Comparison of ENCODE assay signal across 8 cellular contexts in genomic region chr6:46652232-46652602, GRCh38.
DNase-seq lines count a peak whose midpoint lies in the region; ATAC-seq and TF ChIP-seq lines count a peak whose summit lies in the region.

No MANE protein-coding gene starts in this region.

- peaks cover 29% of the 10 kb centered on the region for H3K4me1 Mint-ChIP-seq in nephron

- no peaks in the 10 kb centered on the region for H3K9me3 Mint-ChIP-seq in nephron

- H3K4me3 Mint-ChIP-seq in nephron, result peak overlapping the region; percentile 86 to 95 (median 92)

- H3K36me3 ChIP-seq in BLaER1, result no peaks in the 10 kb centered on the region
- no peaks in the 10 kb centered on the region for H3K36me3 ChIP-seq in duodenal mucosa (ENCODE audit: control insufficient read depth in 1 of 2, insufficient read depth in 2 of 2, low read length in 2 of 2)

- peaks cover 8% of the 10 kb centered on the region; the same call in 1 of the 2 replicates for H3K9me3 ChIP-seq in BLaER1
- H3K9me3 ChIP-seq in duodenal mucosa (ENCODE audit: control insufficient read depth in 1 of 2, low read length in 2 of 2), result no peaks in the 10 kb centered on the region

- peaks cover 6% of the 10 kb centered on the region; the same call in 1 of the 2 replicates for H3K4me1 ChIP-seq in BLaER1
- H3K4me1 ChIP-seq in duodenal mucosa (ENCODE audit: control insufficient read depth in 1 of 2, insufficient read depth in 2 of 2, low read length in 2 of 2), result peaks cover 9 to 10% of the 10 kb centered on the region in 2 donors

- H3K27me3 ChIP-seq in BLaER1, result peaks cover 20% of the 10 kb centered on the region
- peaks cover 4 to 7% of the 10 kb centered on the region in 2 donors for H3K27me3 ChIP-seq in duodenal mucosa (ENCODE audit: control insufficient read depth in 1 of 2, insufficient read depth in 2 of 2, low read length in 2 of 2)

- H4K20me1 ChIP-seq in BLaER1, result no peaks in the 10 kb centered on the region

- H3K9ac ChIP-seq in BLaER1 (no peak overlapping the region; the same call in 1 of the 2 replicates), duodenal mucosa (ENCODE audit: low read depth in 1 of 2, low read length in 2 of 2) (peak overlapping the region; percentile 63 to 78)

- DNase-seq in LoVo (ENCODE audit: low spot score) (peak; percentile 19), NCI-H2029 treated with DMSO at 0.1 percent for 48 hours (lab: John Stamatoyannopoulos, UW) (no peak), AG08395 (ENCODE audit: low spot score) (no peak)

- H3K27ac Mint-ChIP-seq in nephron, result peak overlapping the region; percentile 60 to 86 (median 85)

- peak overlapping the region; percentile 82 for H3K4me2 ChIP-seq in BLaER1

- H3K36me3 Mint-ChIP-seq in nephron (ENCODE audit: low read depth), result peaks cover 6% of the 10 kb centered on the region

- peaks cover 14% of the 10 kb centered on the region for H3K27me3 Mint-ChIP-seq in nephron (ENCODE audit: low read depth)

- H3K27ac ChIP-seq in BLaER1, result no peak overlapping the region
- H3K27ac ChIP-seq in duodenal mucosa (ENCODE audit: low read depth, low read length), result no peak overlapping the region

- no peak for TF ChIP-seq CTCF in nephron (IDR thresholded peaks at IDR 0.05; ENCODE audit: unreplicated experiment in 3 of 3)

- H3K4me3 ChIP-seq in BLaER1, result peak overlapping the region; percentile 76
- H3K4me3 ChIP-seq in duodenal mucosa (ENCODE audit: low read depth in 1 of 2, low read length in 2 of 2), result peak overlapping the region; percentile 86 to 87

- no peak for ATAC-seq in HG02571 (IDR thresholded peaks at IDR 0.05; ENCODE audit: unreplicated experiment)
- no peak for ATAC-seq in GM21619 (IDR thresholded peaks at IDR 0.05; ENCODE audit: unreplicated experiment)
